26 cellular contexts compared by ENCODE assay signal in genomic region chr12:4196805-4197420, GRCh38.
"Had no signal": no experiment of that assay in that cellular context is flagged by ENCODE, and none has a peak within 500 bp of the region (broad histone marks: within the 10 kb centered on the region; RNA-seq: fewer than 3 reads in every experiment).

No MANE protein-coding gene starts in this region.

- H3K27ac ChIP-seq: left ventricle myocardium inferior, parathyroid adenoma, right atrium auricular region, right lobe of liver, tibial nerve, upper lobe of right lung had no signal

- H3K4me3 ChIP-seq: left ventricle myocardium inferior, lung, mucosa of descending colon, right atrium auricular region, right lobe of liver, smooth muscle cell, tibial nerve, upper lobe of right lung had no signal

- H3K4me3 Mint-ChIP-seq: immature natural killer cell; naive thymus-derived CD4-positive, alpha-beta T cell; natural killer cell treated with Interleukin-12 subunit alpha and Interleukin-12 subunit beta and Interleukin-15 and Interleukin-18, amount 100 ng/mL, for 72 hours; stimulated activated memory B cell treated with anti-CD40 and anti-IgM and Interleukin-4, amounts not matched to agents 10 μg/mL and 1 μg/mL and 100 μg/mL, for 72 hours; stimulated activated naive CD8-positive, alpha-beta T cell treated with anti-CD3 and anti-CD28 coated beads, Interleukin-15, amount 100 ng/mL, for 72 hours had no signal

- H2AFZ ChIP-seq: parathyroid adenoma had no signal

- FAIRE-seq: islet of Langerhans, kidney had no signal

- H3K36me3 Mint-ChIP-seq: immature natural killer cell; naive thymus-derived CD4-positive, alpha-beta T cell; natural killer cell treated with Interleukin-12 subunit alpha and Interleukin-12 subunit beta and Interleukin-15 and Interleukin-18, amount 100 ng/mL, for 72 hours; stimulated activated memory B cell treated with anti-CD40 and anti-IgM and Interleukin-4, amounts not matched to agents 10 μg/mL and 1 μg/mL and 100 μg/mL, for 72 hours had no signal

- H3K9ac ChIP-seq: parathyroid adenoma had no signal

- H3K4me1 ChIP-seq: left ventricle myocardium inferior, parathyroid adenoma, right atrium auricular region, right lobe of liver, tibial nerve, upper lobe of right lung had no signal

- H3K4me2 ChIP-seq: smooth muscle cell had no signal

- H3K9me3 ChIP-seq: left ventricle myocardium inferior, mucosa of descending colon, right atrium auricular region, right lobe of liver, tibial nerve, upper lobe of right lung had no signal

- DNase-seq: hypothalamus; immature natural killer cell; kidney; left colon; left ventricle myocardium inferior; midbrain; mucosa of descending colon; naive thymus-derived CD4-positive, alpha-beta T cell; nucleus accumbens; right lobe of liver; stimulated activated CD4-positive, alpha-beta T cell treated with anti-CD3 and anti-CD28 coated beads, Interleukin-1b, Interleukin-23, amount 100 ng/mL, for 48 hours; stimulated activated CD4-positive, alpha-beta T cell treated with anti-CD3 and anti-CD28 coated beads, Interleukin-2, amount 100 ng/mL, for 48 hours; stimulated activated CD4-positive, alpha-beta T cell treated with anti-CD3 and anti-CD28 coated beads, Interleukin-4, amount 100 ng/mL, for 4 hours; stimulated activated CD8-positive, alpha-beta memory T cell treated with anti-CD3 and anti-CD28 coated beads, Interleukin-4, amount 100 ng/mL, for 48 hours; stimulated activated naive CD4-positive, alpha-beta T cell treated with Interleukin-2 at 50 U/mL for 16 hours; stimulated activated naive CD8-positive, alpha-beta T cell treated with anti-CD3 and anti-CD28 coated beads, Interleukin-15, amount 100 ng/mL, for 72 hours; substantia nigra; upper lobe of right lung had no signal

- H3K27me3 ChIP-seq: right atrium auricular region, right lobe of liver, tibial nerve had no signal

- H3K27ac Mint-ChIP-seq: immature natural killer cell; natural killer cell treated with Interleukin-12 subunit alpha and Interleukin-12 subunit beta and Interleukin-15 and Interleukin-18, amount 100 ng/mL, for 72 hours; stimulated activated memory B cell treated with anti-CD40 and anti-IgM and Interleukin-4, amounts not matched to agents 10 μg/mL and 1 μg/mL and 100 μg/mL, for 72 hours; stimulated activated naive CD8-positive, alpha-beta T cell treated with anti-CD3 and anti-CD28 coated beads, Interleukin-15, amount 100 ng/mL, for 72 hours had no signal

- H3K36me3 ChIP-seq: left ventricle myocardium inferior, right atrium auricular region, right lobe of liver, tibial nerve, upper lobe of right lung had no signal

- H3K27me3 Mint-ChIP-seq: natural killer cell treated with Interleukin-12 subunit alpha and Interleukin-12 subunit beta and Interleukin-15 and Interleukin-18, amount 100 ng/mL, for 72 hours; stimulated activated memory B cell treated with anti-CD40 and anti-IgM and Interleukin-4, amounts not matched to agents 10 μg/mL and 1 μg/mL and 100 μg/mL, for 72 hours; stimulated activated naive CD8-positive, alpha-beta T cell treated with anti-CD3 and anti-CD28 coated beads, Interleukin-15, amount 100 ng/mL, for 72 hours had no signal

- H3K79me2 ChIP-seq: parathyroid adenoma had no signal

- H3K9me3 Mint-ChIP-seq: immature natural killer cell; naive thymus-derived CD4-positive, alpha-beta T cell; natural killer cell treated with Interleukin-12 subunit alpha and Interleukin-12 subunit beta and Interleukin-15 and Interleukin-18, amount 100 ng/mL, for 72 hours; stimulated activated memory B cell treated with anti-CD40 and anti-IgM and Interleukin-4, amounts not matched to agents 10 μg/mL and 1 μg/mL and 100 μg/mL, for 72 hours; stimulated activated naive CD8-positive, alpha-beta T cell treated with anti-CD3 and anti-CD28 coated beads, Interleukin-15, amount 100 ng/mL, for 72 hours had no signal

- ATAC-seq: left colon; mucosa of descending colon; naive thymus-derived CD4-positive, alpha-beta T cell; natural killer cell treated with Interleukin-12 subunit alpha and Interleukin-12 subunit beta and Interleukin-15 and Interleukin-18, amount 100 ng/mL, for 72 hours; stimulated activated memory B cell treated with anti-CD40 and anti-IgM and Interleukin-4, amounts not matched to agents 10 μg/mL and 1 μg/mL and 100 μg/mL, for 72 hours; stimulated activated naive CD8-positive, alpha-beta T cell treated with anti-CD3 and anti-CD28 coated beads, Interleukin-15, amount 100 ng/mL, for 72 hours; upper lobe of right lung had no signal
